ENCODE assay signal across 14 cellular contexts in the genomic region with DNA sequence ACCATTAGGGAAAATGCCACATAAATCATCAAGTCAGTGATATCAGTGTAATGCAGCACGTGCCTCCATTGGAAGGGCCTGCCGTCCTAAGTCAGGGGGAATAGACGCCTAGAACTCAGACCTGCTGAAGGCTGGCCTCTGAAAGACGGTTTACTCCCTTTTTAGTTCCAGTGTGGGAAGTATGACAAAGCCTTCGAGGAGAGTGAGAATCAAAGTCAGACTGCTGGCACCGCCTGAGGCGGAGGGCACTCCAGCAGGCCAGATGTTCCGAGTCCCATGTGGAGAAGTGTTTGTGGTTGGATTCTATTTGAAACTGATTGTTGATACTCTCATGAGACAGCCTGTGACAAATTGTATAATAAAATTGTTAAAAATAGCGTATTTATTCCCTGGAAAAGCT.
DNase-seq lines count a peak whose midpoint lies in the region; ATAC-seq and TF ChIP-seq lines count a peak whose summit lies in the region.
"Had no signal": no experiment of that assay in that cellular context is flagged by ENCODE, and none has a peak within 500 bp of the region (broad histone marks: within the 10 kb centered on the region; RNA-seq: fewer than 3 reads in every experiment).

No MANE protein-coding gene starts in this region.

- peak overlapping the region; percentile 81 for H2AFZ ChIP-seq in smooth muscle cell (ENCODE audit: low read depth)

- no peaks in the 10 kb centered on the region for H3K4me1 Mint-ChIP-seq in T-helper 2 cell treated with Interferon-gamma antibody and Interleukin-4, amounts not matched to agents 5 μg/mL and 100 μg/mL, for 36 hours (ENCODE audit: low read depth)
- H3K4me1 Mint-ChIP-seq: activated naive CD8-positive, alpha-beta T cell treated with anti-CD3 and anti-CD28 coated beads, Interleukin-2, amount 10 ng/mL, durations not matched to agents 7 days and 5 days had no signal

- H3K4me1 ChIP-seq in heart right ventricle, result peaks cover 0 to 17% (median 0%) of the 10 kb centered on the region in 9 donors
- H3K4me1 ChIP-seq in smooth muscle cell (ENCODE audit: low read depth), result no peaks in the 10 kb centered on the region

- peak overlapping the region in 9 of 10 donors; percentile 15 to 74 (median 49) for H3K27ac ChIP-seq in heart right ventricle
- H3K27ac ChIP-seq in smooth muscle cell (ENCODE audit: low read depth), result peak overlapping the region; percentile 53

- no peak overlapping the region for H3K4me3 Mint-ChIP-seq in T-helper 2 cell treated with Interferon-gamma antibody and Interleukin-4, amounts not matched to agents 5 μg/mL and 100 μg/mL, for 36 hours
- H3K4me3 Mint-ChIP-seq: activated naive CD8-positive, alpha-beta T cell treated with anti-CD3 and anti-CD28 coated beads, Interleukin-2, amount 10 ng/mL, durations not matched to agents 7 days and 5 days; naive B cell had no signal

- H3K79me2 ChIP-seq in smooth muscle cell (ENCODE audit: low read depth), result no peaks in the 10 kb centered on the region

- peaks cover 8% of the 10 kb centered on the region for H3F3A ChIP-seq in smooth muscle cell (ENCODE audit: low read depth)

- WGBS in heart right ventricle, 2 donors, result 47 to 53% methylated on average over 9 of the region's 9 CpGs
- WGBS in smooth muscle cell (ENCODE audit: low lambda C conversion rate), result 38% methylated on average over 9 of the region's 9 CpGs

- no peaks in the 10 kb centered on the region for H4K20me1 ChIP-seq in smooth muscle cell (ENCODE audit: low read depth)

- no peak overlapping the region for H3K9ac ChIP-seq in smooth muscle cell (ENCODE audit: low read depth)

- TF ChIP-seq CTCF in heart right ventricle (IDR thresholded peaks at IDR 0.05) (no peak), smooth muscle cell (IDR thresholded peaks at IDR 0.05; ENCODE audit: borderline replicate concordance, insufficient read depth, poor library complexity, severe bottlenecking) (no peak)

- H3K36me3 ChIP-seq in heart right ventricle (no peaks in the 10 kb centered on the region), smooth muscle cell (ENCODE audit: low read depth) (no peaks in the 10 kb centered on the region)

- no peaks in the 10 kb centered on the region for H3K9me3 ChIP-seq in heart right ventricle
- H3K9me3 ChIP-seq in smooth muscle cell (replicated peaks; ENCODE audit: low read depth), result no peaks in the 10 kb centered on the region

- no peak overlapping the region for H3K27ac Mint-ChIP-seq in T-helper 2 cell treated with Interferon-gamma antibody and Interleukin-4, amounts not matched to agents 5 μg/mL and 100 μg/mL, for 36 hours
- H3K27ac Mint-ChIP-seq: activated naive CD8-positive, alpha-beta T cell treated with anti-CD3 and anti-CD28 coated beads, Interleukin-2, amount 10 ng/mL, durations not matched to agents 7 days and 5 days had no signal

- no peaks in the 10 kb centered on the region for H3K36me3 Mint-ChIP-seq in T-helper 2 cell treated with Interferon-gamma antibody and Interleukin-4, amounts not matched to agents 5 μg/mL and 100 μg/mL, for 36 hours (ENCODE audit: low read depth)
- H3K36me3 Mint-ChIP-seq: activated naive CD8-positive, alpha-beta T cell treated with anti-CD3 and anti-CD28 coated beads, Interleukin-2, amount 10 ng/mL, durations not matched to agents 7 days and 5 days; naive B cell had no signal

- peak; percentile 88 for DNase-seq in GM04504 (ENCODE audit: low read depth)
- DNase-seq in RPMI7951 (ENCODE audit: low read depth), result peak; percentile 98
- DNase-seq in heart right ventricle, result peak; percentile 33 to 43
- no peak for DNase-seq in smooth muscle cell (lab: John Stamatoyannopoulos, UW; ENCODE audit: unreplicated experiment)
- no peak for DNase-seq in T-helper 2 cell treated with Interferon-gamma antibody and Interleukin-4, amounts not matched to agents 5 μg/mL and 100 μg/mL, for 36 hours (ENCODE audit: low spot score)
- DNase-seq in GM19238 (ENCODE audit: insufficient read length, low spot score), result no peak
- DNase-seq in activated naive CD4-positive, alpha-beta T cell (lab: John Stamatoyannopoulos, UW), result no peak
- DNase-seq: activated naive CD8-positive, alpha-beta T cell treated with anti-CD3 and anti-CD28 coated beads, Interleukin-2, amount 10 ng/mL, durations not matched to agents 7 days and 5 days; DND-41; effector memory CD4-positive, alpha-beta T cell; naive B cell; NCI-H1436; stimulated activated CD4-positive, alpha-beta T cell treated with anti-CD3 and anti-CD28 coated beads, Interleukin-15, amount 100 ng/mL, for 24 hours had no signal

- intact Hi-C loops in heart right ventricle (cut with DNase I), result no loop called here

- peaks cover 15% of the 10 kb centered on the region for H3K27me3 Mint-ChIP-seq in T-helper 2 cell treated with Interferon-gamma antibody and Interleukin-4, amounts not matched to agents 5 μg/mL and 100 μg/mL, for 36 hours (ENCODE audit: low read depth)

- H3K4me2 ChIP-seq in smooth muscle cell, result peak overlapping the region; percentile 67

- ATAC-seq in heart right ventricle (peak; percentile 26 to 91 (median 75)), HG03342 (IDR thresholded peaks at IDR 0.05; ENCODE audit: unreplicated experiment) (no peak)

- no peaks in the 10 kb centered on the region for H3K27me3 ChIP-seq in heart right ventricle
- H3K27me3 ChIP-seq in smooth muscle cell (ENCODE audit: low read depth), result no peaks in the 10 kb centered on the region

- H3K9me3 Mint-ChIP-seq in T-helper 2 cell treated with Interferon-gamma antibody and Interleukin-4, amounts not matched to agents 5 μg/mL and 100 μg/mL, for 36 hours, result no peaks in the 10 kb centered on the region
- H3K9me3 Mint-ChIP-seq: activated naive CD8-positive, alpha-beta T cell treated with anti-CD3 and anti-CD28 coated beads, Interleukin-2, amount 10 ng/mL, durations not matched to agents 7 days and 5 days; naive B cell had no signal

- H3K4me3 ChIP-seq in heart right ventricle (no peak overlapping the region), smooth muscle cell (no peak overlapping the region)

Comparison
In these comparisons a context has a peak if more than half of its experiments do, and no peak if none do; other contexts are left out.
1. DNase-seq: peak in GM04504 (single experiment), RPMI7951 (single experiment) and heart right ventricle (2 of 2); none in smooth muscle cell (single experiment), T-helper 2 cell treated with Interferon-gamma antibody and Interleukin-4, amounts not matched to agents 5 μg/mL and 100 μg/mL, for 36 hours (single experiment), GM19238 (single experiment) and activated naive CD4-positive, alpha-beta T cell (0 of 4).